In genomic region chr22:27845603-27846100, GRCh38 we compare ENCODE assay signal across 2 cellular contexts.
TF ChIP-seq lines count a peak whose summit lies in the region.

No MANE protein-coding gene starts in this region.

TF ChIP-seq in GM23338, 12 proteins besides CTCF, POLR2A, EP300 and RAD21 (continued from another document):
- no peak for TF ChIP-seq REST (IDR thresholded peaks at IDR 0.05; ENCODE audit: unreplicated experiment)
- TF ChIP-seq ZNF462 (CRISPR knock-in tag; IDR thresholded peaks at IDR 0.05): no peak
- no peak for TF ChIP-seq ETS1 (IDR thresholded peaks at IDR 0.05)
- TF ChIP-seq EZH2phosphoT487 (IDR thresholded peaks at IDR 0.05; ENCODE audit: unreplicated experiment): no peak
- TF ChIP-seq ZNF114 (CRISPR knock-in tag; IDR thresholded peaks at IDR 0.05): no peak
- TF ChIP-seq NANOG (IDR thresholded peaks at IDR 0.05; ENCODE audit: borderline replicate concordance): no peak
- TF ChIP-seq ZNF331 (CRISPR knock-in tag; IDR thresholded peaks at IDR 0.05; ENCODE audit: low read depth): no peak
- no peak for TF ChIP-seq JUNB (IDR thresholded peaks at IDR 0.05; ENCODE audit: unreplicated experiment)
- TF ChIP-seq EZH2 (IDR thresholded peaks at IDR 0.05; ENCODE audit: low read depth, unreplicated experiment): no peak
- no peak for TF ChIP-seq STAT1 (IDR thresholded peaks at IDR 0.05; ENCODE audit: unreplicated experiment)
- no peak for TF ChIP-seq CREB1 (CRISPR knock-in tag; IDR thresholded peaks at IDR 0.05; ENCODE audit: low read depth)

TF ChIP-seq in WTC11, 78 proteins besides CTCF, POLR2A, EP300 and RAD21 (continued from another document):
- TF ChIP-seq ZNF512 (CRISPR knock-in tag; IDR thresholded peaks at IDR 0.05; ENCODE audit: borderline replicate concordance): no peak
- no peak for TF ChIP-seq AFF4 (CRISPR knock-in tag; IDR thresholded peaks at IDR 0.05; ENCODE audit: borderline replicate concordance)
- no peak for TF ChIP-seq TEAD1 (CRISPR knock-in tag; IDR thresholded peaks at IDR 0.05)
- TF ChIP-seq NR2C2 (CRISPR knock-in tag; IDR thresholded peaks at IDR 0.05): no peak
- TF ChIP-seq FOXJ3 (CRISPR knock-in tag; IDR thresholded peaks at IDR 0.05; ENCODE audit: borderline replicate concordance): no peak
- TF ChIP-seq ZBTB21 (CRISPR knock-in tag; IDR thresholded peaks at IDR 0.05; ENCODE audit: borderline replicate concordance): no peak
- TF ChIP-seq TCF7 (CRISPR knock-in tag; IDR thresholded peaks at IDR 0.05; ENCODE audit: low read depth): no peak
- TF ChIP-seq TP53 (CRISPR knock-in tag; IDR thresholded peaks at IDR 0.05): no peak
- TF ChIP-seq PREB (CRISPR knock-in tag; IDR thresholded peaks at IDR 0.05; ENCODE audit: borderline replicate concordance): no peak
- no peak for TF ChIP-seq ZBTB43 (CRISPR knock-in tag; IDR thresholded peaks at IDR 0.05)
- no peak for TF ChIP-seq GRHL2 (CRISPR knock-in tag; IDR thresholded peaks at IDR 0.05; ENCODE audit: insufficient replicate concordance, severe bottlenecking)
- TF ChIP-seq ATF6 (CRISPR knock-in tag; IDR thresholded peaks at IDR 0.05): no peak
- TF ChIP-seq CREM (CRISPR knock-in tag; IDR thresholded peaks at IDR 0.05): no peak
- TF ChIP-seq ZMAT4 (CRISPR knock-in tag; IDR thresholded peaks at IDR 0.05): no peak
TF ChIP-seq in WTC11: peak in this region for 0.
